Comparison of ENCODE assay signal across 16 cellular contexts in the genomic region with DNA sequence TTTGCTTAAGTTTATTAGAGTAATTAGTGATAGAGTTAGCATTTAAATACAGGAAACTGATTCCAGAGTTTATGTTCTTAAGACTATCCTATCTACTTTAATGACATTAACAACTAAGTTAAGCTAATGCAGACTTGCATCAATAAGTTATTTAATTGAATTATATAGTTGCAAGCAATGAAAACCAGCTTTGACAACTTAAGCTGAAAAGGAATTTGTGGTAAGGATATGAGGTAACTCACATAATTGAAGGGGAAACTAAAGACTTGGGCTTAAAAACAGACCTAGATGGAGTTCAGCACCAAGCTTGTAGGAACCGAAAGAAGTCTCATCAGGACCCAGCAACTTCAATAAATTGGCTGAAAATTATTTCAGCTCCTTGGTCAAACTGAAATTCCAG.
"Had no signal": no experiment of that assay in that cellular context is flagged by ENCODE, and none has a peak within 500 bp of the region (broad histone marks: within the 10 kb centered on the region; RNA-seq: fewer than 3 reads in every experiment).

No MANE protein-coding gene starts in this region.

- ATAC-seq: activated CD8-positive, alpha-beta memory T cell treated with anti-CD3 and anti-CD28 coated beads, Interleukin-2, amount 10 ng/mL, durations not matched to agents 7 days and 5 days; activated naive CD4-positive, alpha-beta T cell treated with anti-CD3 and anti-CD28 coated beads, Interleukin-2, amount 50 U/mL, for 72 hours; heart right ventricle; left lung; natural killer cell treated with Interleukin-12 subunit alpha and Interleukin-12 subunit beta and Interleukin-15 and Interleukin-18, amount 100 ng/mL, for 72 hours had no signal

- H3K4me1 Mint-ChIP-seq: activated CD8-positive, alpha-beta memory T cell treated with anti-CD3 and anti-CD28 coated beads, Interleukin-2, amount 10 ng/mL, durations not matched to agents 7 days and 5 days had no signal

- DNase-seq: activated CD4-positive, alpha-beta T cell treated with anti-CD3 and anti-CD28 coated beads for 1 hour; activated CD4-positive, alpha-beta T cell treated with anti-CD3 and anti-CD28 coated beads, Interleukin-2, amount 50 U/mL, for 48 hours; activated CD8-positive, alpha-beta memory T cell treated with anti-CD3 and anti-CD28 coated beads, Interleukin-2, amount 10 ng/mL, durations not matched to agents 7 days and 5 days; activated effector memory CD4-positive, alpha-beta T cell treated with Interleukin-2 at 50 U/mL for 16 hours; activated T-cell treated with anti-CD3 and anti-CD28 coated beads, Interleukin-2, amount 50 U/mL, for 24 hours; anterior cingulate cortex; heart right ventricle; left lung; stimulated activated CD4-positive, alpha-beta T cell treated with anti-CD3 and anti-CD28 coated beads, Interleukin-4, amount 100 ng/mL, for 1 hour; stomach had no signal

- H3K27me3 ChIP-seq: esophagus muscularis mucosa, heart right ventricle, left lung, stomach had no signal

- H3K9me3 ChIP-seq: esophagus muscularis mucosa, heart right ventricle, left lung, stomach, thoracic aorta had no signal

- H3K27me3 Mint-ChIP-seq: activated CD8-positive, alpha-beta memory T cell treated with anti-CD3 and anti-CD28 coated beads, Interleukin-2, amount 10 ng/mL, durations not matched to agents 7 days and 5 days; activated T-cell treated with anti-CD3 and anti-CD28 coated beads, Interleukin-2, amount 50 U/mL, for 24 hours had no signal

- H3K36me3 ChIP-seq: esophagus muscularis mucosa, heart right ventricle, left lung, stomach, thoracic aorta had no signal

- H3K4me1 ChIP-seq: esophagus muscularis mucosa, left lung had no signal

- H3K36me3 Mint-ChIP-seq: activated CD8-positive, alpha-beta memory T cell treated with anti-CD3 and anti-CD28 coated beads, Interleukin-2, amount 10 ng/mL, durations not matched to agents 7 days and 5 days; activated naive CD4-positive, alpha-beta T cell treated with anti-CD3 and anti-CD28 coated beads, Interleukin-2, amount 50 U/mL, for 72 hours; natural killer cell treated with Interleukin-12 subunit alpha and Interleukin-12 subunit beta and Interleukin-15 and Interleukin-18, amount 100 ng/mL, for 72 hours had no signal

- H3K27ac ChIP-seq: esophagus muscularis mucosa, heart right ventricle, left lung, stomach, thoracic aorta had no signal

- H3K27ac Mint-ChIP-seq: activated CD8-positive, alpha-beta memory T cell treated with anti-CD3 and anti-CD28 coated beads, Interleukin-2, amount 10 ng/mL, durations not matched to agents 7 days and 5 days; activated naive CD4-positive, alpha-beta T cell treated with anti-CD3 and anti-CD28 coated beads, Interleukin-2, amount 50 U/mL, for 72 hours; activated T-cell treated with anti-CD3 and anti-CD28 coated beads, Interleukin-2, amount 50 U/mL, for 24 hours; natural killer cell treated with Interleukin-12 subunit alpha and Interleukin-12 subunit beta and Interleukin-15 and Interleukin-18, amount 100 ng/mL, for 72 hours had no signal

- H3K9me3 Mint-ChIP-seq: activated T-cell treated with anti-CD3 and anti-CD28 coated beads, Interleukin-2, amount 50 U/mL, for 24 hours had no signal

- H3K4me3 Mint-ChIP-seq: activated CD8-positive, alpha-beta memory T cell treated with anti-CD3 and anti-CD28 coated beads, Interleukin-2, amount 10 ng/mL, durations not matched to agents 7 days and 5 days; activated T-cell treated with anti-CD3 and anti-CD28 coated beads, Interleukin-2, amount 50 U/mL, for 24 hours; natural killer cell treated with Interleukin-12 subunit alpha and Interleukin-12 subunit beta and Interleukin-15 and Interleukin-18, amount 100 ng/mL, for 72 hours had no signal

- H3K4me3 ChIP-seq: esophagus muscularis mucosa, heart right ventricle, left lung, stomach, thoracic aorta had no signal

- FAIRE-seq: frontal cortex, keratinocyte had no signal
